In genomic region chr3:23809840-23810341, GRCh38 we compare ENCODE assay signal across 8 cellular contexts. TPM values are rescaled to one million over a fixed set of nuclear protein-coding genes. Genes with fewer than 3 reads are reported as not detected.
A peak's percentile ranks its signal among the peaks of the same experiment; 100 is the strongest.
DNase-seq lines count a peak whose midpoint lies in the region; ATAC-seq and TF ChIP-seq lines count a peak whose summit lies in the region.

No MANE protein-coding gene starts in this region.

- H3K4me1 Mint-ChIP-seq in CD14-positive monocyte, result peaks cover 51% of the 10 kb centered on the region

- no peak overlapping the region for H3K9ac ChIP-seq in IMR-90 (ENCODE audit: low read depth, low read length)

- H3K56ac ChIP-seq in IMR-90 (ENCODE audit: extremely low read depth, insufficient read depth, low read length), result no peak overlapping the region

- H3K27ac ChIP-seq in IMR-90 (ENCODE audit: insufficient read depth, low read length) (no peak overlapping the region), upper lobe of left lung (peak overlapping the region; percentile 84 to 91 (median 88))

- no peaks in the 10 kb centered on the region for H3K9me3 Mint-ChIP-seq in CD14-positive monocyte

- peaks cover 45 to 46% of the 10 kb centered on the region in 2 donors for H3K36me3 Mint-ChIP-seq in CD14-positive monocyte

- no peak overlapping the region for H4K91ac ChIP-seq in IMR-90 (ENCODE audit: insufficient read depth, low read depth, low read length)

- no peak for ATAC-seq in IMR-90 (ENCODE audit: low read depth)
- ATAC-seq in upper lobe of left lung (ENCODE audit: low FRiP score in 2 of 2), result no peak

- H3K9me1 ChIP-seq in IMR-90 (ENCODE audit: insufficient read depth, low read length), result no peaks in the 10 kb centered on the region

- POLR2A ChIA-PET in IMR-90 (lab: Charles Lee; ENCODE audit: unreplicated experiment), result no interaction called here

- H4K5ac ChIP-seq in IMR-90 (ENCODE audit: low read depth, low read length), result no peak overlapping the region

- H2AFZ ChIP-seq in IMR-90 (replicated peaks; ENCODE audit: low read length, poor library complexity), result peak overlapping the region; percentile 27

- in situ Hi-C loops in IMR-90 (cut with MboI; ENCODE audit: low sequenced_read_pairs), result no loop called here
- in situ Hi-C loops in astrocyte of the cerebellum (cut with HindIII; ENCODE audit: low sequenced_read_pairs), result no loop called here

- TF ChIP-seq EP300 in upper lobe of left lung (IDR thresholded peaks at IDR 0.05), result no peak

- 50% methylated on average over 2 of the region's 13 CpGs; no CpG with 5 or more reads in 1 of the 2 experiments for WGBS in IMR-90 (ENCODE audit: extremely low coverage in 2 of 2, insufficient read length in 1 of 2), 2 experiments
- WGBS in lower leg skin, 2 donors, result 37 to 40% methylated on average over 13 of the region's 13 CpGs
- WGBS in upper lobe of left lung, 2 donors, result 36 to 38% methylated on average over 13 of the region's 13 CpGs

- intact Hi-C loops in CD14-positive monocyte (cut with micrococcal nuclease), result loop anchor here (5.0 to 10.0 kb wide), 2 partner anchors 65 to 68 kb away; no protein-coding TSS in a partner anchor
- intact Hi-C loops in IMR-90 (cut with micrococcal nuclease), result loop anchor here (5.0 kb wide), 2 partner anchors 158 to 208 kb away; no protein-coding TSS in a partner anchor
- intact Hi-C loops in lower leg skin (cut with DNase I; ENCODE audit: low total_unique reads), result no loop called here

- H3K27me3 ChIP-seq in IMR-90 (ENCODE audit: control insufficient read depth, insufficient read depth, low read length), result no peaks in the 10 kb centered on the region
- no peaks in the 10 kb centered on the region for H3K27me3 ChIP-seq in upper lobe of left lung

- H2BK20ac ChIP-seq in IMR-90 (ENCODE audit: low read depth, low read length), result no peak overlapping the region

- no peak for DNase-seq in CD14-positive monocyte (ENCODE audit: low spot score)
- DNase-seq in IMR-90, result no peak
- DNase-seq in astrocyte of the cerebellum (ENCODE audit: low read depth), result no peak
- DNase-seq in lower leg skin (ENCODE audit: low spot score in 2 of 2), result no peak
- no peak for DNase-seq in upper lobe of left lung
- no peak for DNase-seq in GM19238 (ENCODE audit: insufficient read length, low spot score)
- DNase-seq in stimulated activated CD4-positive, alpha-beta T cell treated with anti-CD3 and anti-CD28 coated beads, Interleukin-4, amount 100 ng/mL, for 24 hours, result no peak
- no peak for DNase-seq in AG20443 (ENCODE audit: low spot score)

- TF ChIP-seq RAD21 in IMR-90 (IDR thresholded peaks at IDR 0.05; ENCODE audit: low read length), result no peak

- H3K23ac ChIP-seq in IMR-90 (ENCODE audit: low read depth, low read length), result peak overlapping the region; percentile 12; the same call in 1 of the 2 replicates

- BruUV-seq in IMR-90 (replicated peaks; lab: Mats Ljungman, UMichigan), result no TSS peak

- dilution Hi-C loops in IMR-90 (cut with HindIII; ENCODE audit: low sequenced_read_pairs, unreplicated experiment), result no loop called here

- peak overlapping the region; percentile 29 to 90 (median 79) for H3K27ac Mint-ChIP-seq in CD14-positive monocyte

- H2BK5ac ChIP-seq in IMR-90 (ENCODE audit: low read depth, low read length, poor library complexity, severe bottlenecking), result no peak overlapping the region

- no peak overlapping the region for H2BK15ac ChIP-seq in IMR-90 (ENCODE audit: low read depth, low read length)

- H4K8ac ChIP-seq in IMR-90 (ENCODE audit: low read depth in 2 of 2, low read length in 2 of 2), result no peak overlapping the region; a peak in 1 of 4 replicates

- no peak overlapping the region for H2AK5ac ChIP-seq in IMR-90 (ENCODE audit: low read depth, low read length)

- TF ChIP-seq POLR2A in IMR-90 (IDR thresholded peaks at IDR 0.05; ENCODE audit: low read depth, low read length), result no peak
- no peak for TF ChIP-seq POLR2A in lower leg skin (IDR thresholded peaks at IDR 0.05)
- no peak for TF ChIP-seq POLR2A in upper lobe of left lung (IDR thresholded peaks at IDR 0.05)

- H4K20me1 ChIP-seq in IMR-90 (ENCODE audit: insufficient read depth, low read length), result peaks cover 26% of the 10 kb centered on the region; the same call in 1 of the 2 replicates

- peak overlapping the region; percentile 94 for H3K4me2 ChIP-seq in IMR-90 (ENCODE audit: low read depth, low read length)

- TF ChIP-seq CTCF in CD14-positive monocyte (IDR thresholded peaks at IDR 0.05), result no peak
- TF ChIP-seq CTCF in IMR-90 (conservative IDR thresholded peaks at IDR 0.05; ENCODE audit: low read depth, low read length), result no peak
- no peak for TF ChIP-seq CTCF in astrocyte of the cerebellum (IDR thresholded peaks at IDR 0.05; ENCODE audit: low read depth, low read length, missing control alignments)
- TF ChIP-seq CTCF in lower leg skin (IDR thresholded peaks at IDR 0.05), result no peak
- no peak for TF ChIP-seq CTCF in upper lobe of left lung (IDR thresholded peaks at IDR 0.05)

- peaks cover 24 to 55% of the 10 kb centered on the region in 2 experiments for H3K79me1 ChIP-seq in IMR-90 (ENCODE audit: low read depth in 1 of 2, low read length in 2 of 2)

- H3K4me1 ChIP-seq in IMR-90 (ENCODE audit: control insufficient read depth, insufficient read depth, low read length) (peaks cover 2% of the 10 kb centered on the region), upper lobe of left lung (peaks cover 37 to 58% (median 42%) of the 10 kb centered on the region in 4 donors)

- peaks cover 4 to 5% (median 5%) of the 10 kb centered on the region in 3 donors for H3K27me3 Mint-ChIP-seq in CD14-positive monocyte (ENCODE audit: low read depth in 3 of 3)

- H3K36me3 ChIP-seq in IMR-90 (ENCODE audit: control insufficient read depth, insufficient read depth, low read length) (peaks cover 7% of the 10 kb centered on the region), upper lobe of left lung (peaks cover 0 to 3% (median 0%) of the 10 kb centered on the region in 4 donors)

- H3K4me3 ChIP-seq in IMR-90 (ENCODE audit: insufficient read depth, low read depth, low read length) (peak overlapping the region; percentile 50; the same call in 1 of the 2 replicates), astrocyte of the cerebellum (ENCODE audit: low read depth, low read length) (peak overlapping the region; percentile 48), lower leg skin (ENCODE audit: low read depth, poor library complexity, severe bottlenecking) (peak overlapping the region; percentile 56), upper lobe of left lung (peak overlapping the region in 3 of 4 donors; percentile 71 to 78 (median 75))

- CTCF ChIA-PET in IMR-90 (lab: Yijun Ruan, JAX), result no interaction called here

- H3K18ac ChIP-seq in IMR-90 (ENCODE audit: low read depth, low read length), result no peak overlapping the region

- H2AK9ac ChIP-seq in IMR-90 (replicated peaks; ENCODE audit: low read depth, low read length, poor library complexity), result no peak overlapping the region

- no peak overlapping the region for H3K14ac ChIP-seq in IMR-90 (replicated peaks; ENCODE audit: low read depth, low read length)

- no peak overlapping the region for H3K4ac ChIP-seq in IMR-90 (ENCODE audit: low read depth, low read length)

- H3K4me3 Mint-ChIP-seq in CD14-positive monocyte, result peak overlapping the region; percentile 97 to 98

- H3K9me3 ChIP-seq in IMR-90 (ENCODE audit: control insufficient read depth, insufficient read depth, low read length), result no peaks in the 10 kb centered on the region
- H3K9me3 ChIP-seq in upper lobe of left lung, result no peaks in the 10 kb centered on the region

- no peak overlapping the region for H2BK120ac ChIP-seq in IMR-90 (ENCODE audit: low read depth, low read length)

TF ChIP-seq in IMR-90, 13 proteins besides CTCF, POLR2A, EP300 and RAD21:
- TF ChIP-seq MXI1 (IDR thresholded peaks at IDR 0.05; ENCODE audit: borderline replicate concordance, low read depth, low read length) (no peak), BHLHE40 (IDR thresholded peaks at IDR 0.05; ENCODE audit: low read depth, low read length) (no peak), FOS (IDR thresholded peaks at IDR 0.05; ENCODE audit: low read depth, low read length) (no peak), ELK1 (IDR thresholded peaks at IDR 0.05; ENCODE audit: borderline replicate concordance, low read depth, low read length) (no peak)
TF ChIP-seq in IMR-90: peak in this region for 0.

RNA-seq across cellular contexts. Expression of gene UBE2E1, which starts 4.1 kb away (rescaled TPM):
- polyA plus RNA-seq in CD14-positive monocyte, result 10 to 100 TPM; 31.3 to 34.6 TPM
- 54.1 and 87.8 TPM in 2 replicates for total RNA-seq in IMR-90 (2012; rRNA removed)
- polyA plus RNA-seq in IMR-90 (2012; rRNA removed), result 72.0 and 91.6 TPM in 2 replicates
- polyA plus RNA-seq in IMR-90 (2012; cell fraction: cytosol; rRNA removed), result 18.9 and 32.8 TPM in 2 replicates
- 14.1 and 55.4 TPM in 2 replicates for polyA plus RNA-seq in IMR-90 (2012; cell fraction: nucleus; rRNA removed; ENCODE audit: low replicate concordance)
- total RNA-seq in lower leg skin, result 10 to 100 TPM; 32.6 to 62.5 (median 55.9) TPM
- 100 to 1,000 TPM in 1 of 6 donors, 10 to 100 TPM in 5; 44.8 to 108 (median 80.5) TPM for total RNA-seq in upper lobe of left lung
